Comparison of ENCODE assay signal across 22 cellular contexts in the genomic region with DNA sequence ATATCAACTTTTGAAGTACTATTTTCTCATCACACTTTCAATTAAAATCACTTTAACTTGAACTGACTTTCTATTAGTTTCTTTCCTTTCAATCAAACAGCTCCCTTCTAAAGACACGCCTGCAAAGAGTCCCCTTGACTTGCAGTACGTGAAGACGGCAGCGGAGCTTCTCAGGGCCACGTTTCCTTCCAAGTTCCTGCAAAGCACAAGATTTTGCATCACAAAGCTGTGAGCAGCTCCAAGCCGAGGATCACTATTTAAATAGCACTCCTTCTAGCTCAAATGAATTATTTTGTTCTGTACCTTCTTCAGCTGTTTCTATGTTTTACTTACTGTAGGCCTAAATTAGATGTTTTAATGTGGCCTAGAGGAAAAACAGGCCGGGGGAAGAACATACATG. TPM values are rescaled to one million over a fixed set of nuclear protein-coding genes. Genes with fewer than 3 reads are reported as not detected.
"Had no signal": no experiment of that assay in that cellular context is flagged by ENCODE, and none has a peak within 500 bp of the region (broad histone marks: within the 10 kb centered on the region; RNA-seq: fewer than 3 reads in every experiment).

No MANE protein-coding gene starts in this region.

- ATAC-seq: activated T-cell treated with anti-CD3 and anti-CD28 coated beads, Interleukin-2, amount 50 U/mL, for 4 hours; left lobe of liver; lower lobe of right lung; stimulated activated naive B cell treated with anti-CD40 and anti-IgM and Interleukin-4, amounts not matched to agents 10 μg/mL and 1 μg/mL and 100 μg/mL, for 72 hours had no signal

- H3K9me3 ChIP-seq: esophagus muscularis mucosa, lower lobe of right lung, thoracic aorta, vagina had no signal

- H3K4me1 ChIP-seq: esophagus muscularis mucosa, lower lobe of right lung, vagina had no signal

- H3K79me2 ChIP-seq: hepatocyte had no signal

- H3K4me2 ChIP-seq: hepatocyte had no signal

- H3K4me3 ChIP-seq: esophagus muscularis mucosa, hepatocyte, lower lobe of right lung, thoracic aorta, vagina had no signal

- H3K27ac ChIP-seq: esophagus muscularis mucosa, hepatocyte, lower lobe of right lung, thoracic aorta, vagina had no signal

- H3K27me3 ChIP-seq: esophagus muscularis mucosa, hepatocyte, vagina had no signal

- DNase-seq: activated B cell treated with CpG ODN at 0.5 μM for 24 hours; activated CD4-positive, alpha-beta T cell treated with anti-CD3 and anti-CD28 coated beads for 4 hours; activated CD4-positive, alpha-beta T cell treated with anti-CD3 and anti-CD28 coated beads, Interleukin-2, amount 50 U/mL, for 48 hours; activated CD8-positive, alpha-beta memory T cell treated with anti-CD3 and anti-CD28 coated beads, Interleukin-2, amount 50 U/mL, for 48 hours; activated naive CD4-positive, alpha-beta T cell treated with Interleukin-2 at 50 U/mL for 16 hours; activated T-cell treated with anti-CD3 and anti-CD28 coated beads, Interleukin-2, amount 50 U/mL, for 4 hours; effector CD8-positive, alpha-beta T cell; glutamatergic neuron; immature natural killer cell; lower lobe of right lung; naive B cell; stimulated activated CD4-positive, alpha-beta T cell treated with anti-CD3 and anti-CD28 coated beads, Interleukin-2, amount 100 ng/mL, for 48 hours; stimulated activated CD8-positive, alpha-beta memory T cell treated with anti-CD3 and anti-CD28 coated beads, Interleukin-4, amount 100 ng/mL, for 48 hours; stimulated activated naive B cell treated with anti-CD40 and anti-IgM and Interleukin-4, amounts not matched to agents 10 μg/mL and 1 μg/mL and 100 μg/mL, for 72 hours; T1000 had no signal

- H2AFZ ChIP-seq: hepatocyte had no signal

RNA-seq across cellular contexts. Expression of a gene that starts 54.9 kb away (rescaled TPM):
- total RNA-seq: activated B cell treated with CpG ODN at 0.5 μM for 24 hours; activated CD8-positive, alpha-beta memory T cell treated with anti-CD3 and anti-CD28 coated beads for 36 hours; activated T-cell treated with anti-CD3 and anti-CD28 coated beads, Interleukin-2, amount 50 U/mL, for 4 hours; osteoblast had no signal
